Comparison of ENCODE assay signal across 7 cellular contexts in genomic region chr2:7450188-7451156, GRCh38.
DNase-seq lines count a peak whose midpoint lies in the region; ATAC-seq lines count a peak whose summit lies in the region.

No MANE protein-coding gene starts in this region.

- peak overlapping the region; percentile 22 for H3K4me3 Mint-ChIP-seq in T-helper 1 cell treated with Interleukin-12 subunit alpha and Interleukin-12 subunit beta and Interleukin-4 antibody, amounts not matched to agents 30 μg/mL and 1 μg/mL, for 36 hours
- H3K4me3 Mint-ChIP-seq in effector memory CD8-positive, alpha-beta T cell = peak overlapping the region; percentile 38 to 57

- peaks cover 25% of the 10 kb centered on the region for H3K36me3 Mint-ChIP-seq in T-helper 1 cell treated with Interleukin-12 subunit alpha and Interleukin-12 subunit beta and Interleukin-4 antibody, amounts not matched to agents 30 μg/mL and 1 μg/mL, for 36 hours (ENCODE audit: low read depth)
- H3K36me3 Mint-ChIP-seq in effector memory CD8-positive, alpha-beta T cell (ENCODE audit: insufficient read depth) = peaks cover 6% of the 10 kb centered on the region

- peaks cover 3% of the 10 kb centered on the region for H3K9me3 Mint-ChIP-seq in T-helper 1 cell treated with Interleukin-12 subunit alpha and Interleukin-12 subunit beta and Interleukin-4 antibody, amounts not matched to agents 30 μg/mL and 1 μg/mL, for 36 hours
- no peaks in the 10 kb centered on the region for H3K9me3 Mint-ChIP-seq in effector memory CD8-positive, alpha-beta T cell

- ATAC-seq in effector memory CD8-positive, alpha-beta T cell (replicated peaks) = peak; percentile 86
- ATAC-seq in HG03571 (IDR thresholded peaks at IDR 0.05; ENCODE audit: unreplicated experiment) (no peak), HG03280 (IDR thresholded peaks at IDR 0.05; ENCODE audit: unreplicated experiment) (no peak)

- peak overlapping the region; percentile 98 for H3K27ac Mint-ChIP-seq in T-helper 1 cell treated with Interleukin-12 subunit alpha and Interleukin-12 subunit beta and Interleukin-4 antibody, amounts not matched to agents 30 μg/mL and 1 μg/mL, for 36 hours
- H3K27ac Mint-ChIP-seq in effector memory CD8-positive, alpha-beta T cell = peak overlapping the region; percentile 86 to 90

- peak; percentile 39 for DNase-seq in activated T-cell treated with anti-CD3 and anti-CD28 coated beads, Interleukin-2, amount 50 U/mL, for 1 hour
- DNase-seq in effector memory CD8-positive, alpha-beta T cell = no peak
- DNase-seq in stimulated activated naive CD4-positive, alpha-beta T cell (lab: John Stamatoyannopoulos, UW) = peak; percentile 14 to 80 (median 52)
- no peak for DNase-seq in SW480 (ENCODE audit: low spot score)

- peaks cover 76% of the 10 kb centered on the region for H3K4me1 Mint-ChIP-seq in T-helper 1 cell treated with Interleukin-12 subunit alpha and Interleukin-12 subunit beta and Interleukin-4 antibody, amounts not matched to agents 30 μg/mL and 1 μg/mL, for 36 hours (ENCODE audit: low read depth)
- peaks cover 34 to 47% of the 10 kb centered on the region in 2 donors for H3K4me1 Mint-ChIP-seq in effector memory CD8-positive, alpha-beta T cell (ENCODE audit: low read depth in 2 of 2)

- no peaks in the 10 kb centered on the region for H3K27me3 Mint-ChIP-seq in T-helper 1 cell treated with Interleukin-12 subunit alpha and Interleukin-12 subunit beta and Interleukin-4 antibody, amounts not matched to agents 30 μg/mL and 1 μg/mL, for 36 hours (ENCODE audit: low read depth)
- H3K27me3 Mint-ChIP-seq in effector memory CD8-positive, alpha-beta T cell = no peaks in the 10 kb centered on the region

Comparison
In these comparisons a context has a peak if more than half of its experiments do, and no peak if none do; other contexts are left out.
1. DNase-seq: peak in activated T-cell treated with anti-CD3 and anti-CD28 coated beads, Interleukin-2, amount 50 U/mL, for 1 hour (single experiment) and stimulated activated naive CD4-positive, alpha-beta T cell (6 of 6); none in effector memory CD8-positive, alpha-beta T cell (0 of 3) and SW480 (single experiment).